ENCODE assay signal across 15 cellular contexts in the genomic region with DNA sequence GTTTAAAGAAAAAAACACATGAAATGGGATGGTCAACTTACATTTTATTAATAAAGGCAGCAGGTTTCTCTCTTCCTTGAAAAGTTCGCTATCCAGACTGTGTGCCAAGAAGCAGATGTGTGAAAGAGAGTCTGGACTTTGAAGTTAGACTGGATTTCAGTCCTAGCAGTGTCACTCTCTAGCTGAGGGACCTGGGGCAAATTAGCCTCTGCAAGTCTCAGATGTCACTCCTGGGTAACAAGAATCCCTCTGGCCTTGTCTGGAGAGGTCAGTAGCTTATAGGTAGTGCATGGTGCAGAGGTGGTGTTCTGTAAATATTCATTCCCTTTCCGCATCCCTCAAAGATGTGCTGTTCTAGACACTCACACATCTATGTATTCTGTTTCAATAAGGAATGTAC.
DNase-seq lines count a peak whose midpoint lies in the region; ATAC-seq and TF ChIP-seq lines count a peak whose summit lies in the region.
"Had no signal": no experiment of that assay in that cellular context is flagged by ENCODE, and none has a peak within 500 bp of the region (broad histone marks: within the 10 kb centered on the region; RNA-seq: fewer than 3 reads in every experiment).

No MANE protein-coding gene starts in this region.

- H3K4me1 Mint-ChIP-seq in nephron: peaks cover 24% of the 10 kb centered on the region
- H3K4me1 Mint-ChIP-seq: CD14-positive monocyte; CD4-positive, alpha-beta memory T cell had no signal

- TF ChIP-seq CTCF in nephron (IDR thresholded peaks at IDR 0.05; ENCODE audit: unreplicated experiment in 3 of 3): no peak

- H3K27ac Mint-ChIP-seq in nephron: peak overlapping the region; percentile 11 to 77 (median 37)
- H3K27ac Mint-ChIP-seq: CD14-positive monocyte; CD4-positive, alpha-beta memory T cell; H9; IgD-negative memory B cell had no signal

- no peaks in the 10 kb centered on the region for H3K9me3 Mint-ChIP-seq in nephron
- H3K9me3 Mint-ChIP-seq: H9 had no signal

- DNase-seq in NCI-H2171 treated with DMSO at 0.1 percent for 48 hours (lab: John Stamatoyannopoulos, UW) (peak; percentile 10), NCI-H2171 (lab: John Stamatoyannopoulos, UW) (no peak), left kidney (ENCODE audit: low read depth, low spot score) (peak; percentile 83), T-helper 2 cell (no peak)
- DNase-seq: 8988T; Calu3; CD4-positive, alpha-beta memory T cell; GDM1; H9; KBM-7 had no signal

- H3K36me3 Mint-ChIP-seq in nephron (ENCODE audit: low read depth): peaks cover 28% of the 10 kb centered on the region
- H3K36me3 Mint-ChIP-seq: CD14-positive monocyte; CD4-positive, alpha-beta memory T cell; IgD-negative memory B cell had no signal

- no peaks in the 10 kb centered on the region for H3K27me3 Mint-ChIP-seq in nephron (ENCODE audit: low read depth)

- ATAC-seq in HG02970 (IDR thresholded peaks at IDR 0.05; ENCODE audit: low FRiP score, unreplicated experiment) (no peak), GM18909 (IDR thresholded peaks at IDR 0.05; ENCODE audit: poor library complexity, unreplicated experiment) (no peak)

- H3K4me3 Mint-ChIP-seq in nephron: no peak overlapping the region
- H3K4me3 Mint-ChIP-seq: CD14-positive monocyte; CD4-positive, alpha-beta memory T cell; H9; IgD-negative memory B cell had no signal

Comparison
In these comparisons a context has a peak if more than half of its experiments do, and no peak if none do; other contexts are left out.
1. DNase-seq: peak in NCI-H2171 treated with DMSO at 0.1 percent for 48 hours (single experiment) and left kidney (single experiment); none in NCI-H2171 (single experiment) and T-helper 2 cell (0 of 5).